Comparison of ENCODE assay signal across 8 cellular contexts in genomic region chr5:154202379-154203260, GRCh38.
DNase-seq lines count a peak whose midpoint lies in the region; ATAC-seq and TF ChIP-seq lines count a peak whose summit lies in the region.

No MANE protein-coding gene starts in this region.

- H3K4me3 ChIP-seq in GM06990 (replicated peaks; ENCODE audit: low read depth, low read length): peak overlapping the region; percentile 31

- ATAC-seq in GM21447 (IDR thresholded peaks at IDR 0.05; ENCODE audit: unreplicated experiment) (peak; percentile 96), HG03558 (IDR thresholded peaks at IDR 0.05; ENCODE audit: extremely low read depth, unreplicated experiment) (peak; percentile 94)

- H3K27me3 ChIP-seq in GM06990 (replicated peaks; ENCODE audit: control insufficient read depth, insufficient read depth, low read length): no peaks in the 10 kb centered on the region

- DNase-seq in GM06990 (ENCODE audit: extremely low read depth, insufficient read length) (peak; percentile 42), islet precursor cell (no peak), kidney tubule cell (ENCODE audit: low spot score) (no peak), NCI-H524 treated with DMSO at 0.1 percent for 48 hours (lab: John Stamatoyannopoulos, UW) (no peak)
- DNase-seq in activated T-cell treated with anti-CD3 and anti-CD28 coated beads, Interleukin-2, amount 50 U/mL, for 48 hours: peak; percentile 67 to 71
- DNase-seq in stimulated activated CD4-positive, alpha-beta T cell treated with anti-CD3 and anti-CD28 coated beads, Interleukin-2, amount 100 ng/mL, for 48 hours: peak; percentile 29 to 40

- TF ChIP-seq CTCF in GM06990 (IDR thresholded peaks at IDR 0.05; ENCODE audit: insufficient read depth, low read length, poor library complexity, severe bottlenecking): no peak

- H3K36me3 ChIP-seq in GM06990 (ENCODE audit: control insufficient read depth, insufficient read depth, low read length): peaks cover 21% of the 10 kb centered on the region

Comparison
In these comparisons a context has a peak if more than half of its experiments do, and no peak if none do; other contexts are left out.
1. DNase-seq: peak in GM06990 (single experiment), activated T-cell treated with anti-CD3 and anti-CD28 coated beads, Interleukin-2, amount 50 U/mL, for 48 hours (2 of 2) and stimulated activated CD4-positive, alpha-beta T cell treated with anti-CD3 and anti-CD28 coated beads, Interleukin-2, amount 100 ng/mL, for 48 hours (2 of 2); none in islet precursor cell (single experiment), kidney tubule cell (single experiment) and NCI-H524 treated with DMSO at 0.1 percent for 48 hours (single experiment).